ENCODE assay signal across 1 cellular context in the genomic region with DNA sequence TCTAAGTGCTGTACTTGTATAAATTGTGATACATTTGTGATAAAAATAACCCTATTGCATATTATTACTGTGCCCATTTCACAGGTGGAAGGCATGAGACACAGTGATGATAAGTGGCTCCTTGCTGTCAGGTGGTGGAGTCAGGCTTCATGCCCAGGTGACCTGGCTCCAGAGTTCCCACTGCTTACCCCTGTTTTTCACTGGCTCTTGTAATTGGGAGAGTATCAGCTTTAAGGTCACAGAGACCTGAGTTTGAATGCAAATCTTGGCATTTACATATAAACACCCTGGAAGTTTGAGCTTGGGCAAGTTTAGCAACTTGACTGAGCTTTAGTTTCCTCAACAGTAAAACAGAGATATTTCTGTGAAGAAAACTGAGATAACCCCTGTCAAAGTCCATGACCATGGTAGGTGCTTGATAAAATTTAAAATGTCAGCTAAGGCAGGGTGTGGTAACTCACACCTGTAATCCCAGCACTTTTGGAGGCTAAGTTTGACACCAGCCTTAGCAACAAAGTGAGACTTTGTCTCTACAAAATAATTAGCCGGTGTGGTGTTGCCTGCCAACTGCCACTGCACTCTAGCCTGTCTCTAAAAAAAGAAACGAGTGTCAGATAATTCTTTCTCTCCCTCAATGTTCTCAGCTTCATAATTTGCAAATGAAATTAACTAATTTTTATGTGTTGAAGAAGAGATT.
A peak's percentile ranks its signal among the peaks of the same experiment; 100 is the strongest.
TF ChIP-seq lines count a peak whose summit lies in the region.

No MANE protein-coding gene starts in this region.

TF ChIP-seq in HepG2, 621 proteins besides CTCF, POLR2A, EP300 and RAD21:
- no peak for TF ChIP-seq MBD4 (IDR thresholded peaks at IDR 0.05; ENCODE audit: borderline replicate concordance, low read length)
- TF ChIP-seq ZNF629 (CRISPR knock-in tag; conservative IDR thresholded peaks at IDR 0.05), result 0 out of 2 replicates have a peak, but pooled peaks have one; percentile 14
- no peak for TF ChIP-seq IRX3 (CRISPR knock-in tag; IDR thresholded peaks at IDR 0.05; ENCODE audit: borderline replicate concordance, low read depth)
TF ChIP-seq in HepG2: peak in this region for 1.
